Comparison of ENCODE assay signal across 21 cellular contexts in genomic region chr7:14687241-14687640, GRCh38.
"Had no signal": no experiment of that assay in that cellular context is flagged by ENCODE, and none has a peak within 500 bp of the region (broad histone marks: within the 10 kb centered on the region; RNA-seq: fewer than 3 reads in every experiment).

No MANE protein-coding gene starts in this region.

- DNase-seq: activated CD4-positive, alpha-beta T cell treated with anti-CD3 and anti-CD28 coated beads for 1 hour; activated CD4-positive, alpha-beta T cell treated with anti-CD3 and anti-CD28 coated beads, Interleukin-2, amount 50 U/mL, for 1 hour; activated CD8-positive, alpha-beta memory T cell treated with anti-CD3 and anti-CD28 coated beads, Interleukin-2, amount 50 U/mL, for 4 hours; activated T-cell treated with anti-CD3 and anti-CD28 coated beads, Interleukin-2, amount 50 U/mL, for 24 hours; caudate nucleus; dermis blood vessel endothelial cell; effector memory CD8-positive, alpha-beta T cell; heart right ventricle; islet precursor cell; left cardiac atrium; midbrain; natural killer cell; sigmoid colon; stimulated activated CD4-positive, alpha-beta T cell treated with anti-CD3 and anti-CD28 coated beads, Interleukin-15, amount 100 ng/mL, for 24 hours; stimulated activated naive B cell treated with anti-CD40 and anti-IgM and Interleukin-4, amounts not matched to agents 10 μg/mL and 1 μg/mL and 100 μg/mL, for 72 hours; testis had no signal

- H3K9me3 ChIP-seq: ascending aorta, heart right ventricle, sigmoid colon, testis, vagina had no signal

- H3K36me3 ChIP-seq: ascending aorta, brain microvascular endothelial cell, heart right ventricle, sigmoid colon, vagina had no signal

- H3K27ac ChIP-seq: ascending aorta, brain microvascular endothelial cell, heart right ventricle, sigmoid colon, testis, vagina had no signal

- ATAC-seq: activated naive CD4-positive, alpha-beta T cell treated with anti-CD3 and anti-CD28 coated beads, Interleukin-2, amount 50 U/mL, for 72 hours; activated T-helper 17 cell treated with anti-CD3 and anti-CD28 coated beads, Interleukin-2, amount 50 U/mL, for 72 hours; effector memory CD8-positive, alpha-beta T cell; heart right ventricle; natural killer cell; stimulated activated naive B cell treated with anti-CD40 and anti-IgM and Interleukin-4, amounts not matched to agents 10 μg/mL and 1 μg/mL and 100 μg/mL, for 72 hours had no signal

- H3K4me3 ChIP-seq: ascending aorta, heart right ventricle, sigmoid colon, testis, vagina had no signal

- H3K4me1 ChIP-seq: ascending aorta, sigmoid colon, testis, vagina had no signal

- H3K27me3 ChIP-seq: ascending aorta, brain microvascular endothelial cell, heart right ventricle, sigmoid colon, testis, vagina had no signal
